In the genomic region with DNA sequence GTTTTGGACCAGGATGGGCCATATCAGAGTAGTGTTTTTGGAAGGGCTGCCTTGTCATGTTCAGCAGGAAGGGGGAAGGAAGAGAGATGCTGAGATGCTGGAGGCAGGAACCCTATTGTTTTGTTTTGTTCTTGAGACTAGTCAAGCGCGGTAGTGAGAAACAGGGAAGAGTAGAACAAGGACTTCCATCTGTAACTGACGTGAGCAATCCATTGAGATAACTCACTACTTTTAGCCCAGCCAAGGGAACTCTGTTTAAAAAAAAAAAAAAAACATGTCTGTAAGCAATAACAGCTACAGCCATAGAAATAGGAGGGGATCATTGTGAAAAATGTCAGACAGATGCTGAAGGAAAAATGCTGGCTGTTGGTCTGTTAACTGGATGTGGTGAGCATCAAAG, we compare ENCODE assay signal across 13 cellular contexts. TPM values are rescaled to one million over a fixed set of nuclear protein-coding genes. Genes with fewer than 3 reads are reported as not detected.
DNase-seq lines count a peak whose midpoint lies in the region; ATAC-seq and TF ChIP-seq lines count a peak whose summit lies in the region.
"Had no signal": no experiment of that assay in that cellular context is flagged by ENCODE, and none has a peak within 500 bp of the region (broad histone marks: within the 10 kb centered on the region; RNA-seq: fewer than 3 reads in every experiment).

No MANE protein-coding gene starts in this region.

- H3K4me3 ChIP-seq in MM.1S (ENCODE audit: low read length): no peak overlapping the region
- H3K4me3 ChIP-seq in dorsolateral prefrontal cortex: peak overlapping the region in 1 of 59 donors; percentile 8
- no peak overlapping the region for H3K4me3 ChIP-seq in mesenchymal stem cell (ENCODE audit: insufficient read depth in 1 of 2, low read depth in 1 of 2, low read length in 2 of 2)
- no peak overlapping the region for H3K4me3 ChIP-seq in thoracic aorta
- no peak overlapping the region for H3K4me3 ChIP-seq in mucosa of descending colon
- H3K4me3 ChIP-seq: SJSA1 had no signal

- peak overlapping the region; percentile 89; the same call in 1 of the 2 replicates for H3K27ac ChIP-seq in MM.1S (ENCODE audit: low read length)
- peak overlapping the region in 58 of 59 donors; percentile 74 to 100 (median 97) for H3K27ac ChIP-seq in dorsolateral prefrontal cortex
- H3K27ac ChIP-seq in mesenchymal stem cell (ENCODE audit: low read length, poor library complexity, severe bottlenecking): no peak overlapping the region
- peak overlapping the region; percentile 4 to 64 for H3K27ac ChIP-seq in thoracic aorta
- H3K27ac ChIP-seq: SJSA1 had no signal

- H4K8ac ChIP-seq in mesenchymal stem cell (ENCODE audit: low read length): no peak overlapping the region

- DNase-seq in MM.1S (no peak), dorsolateral prefrontal cortex (no peak), mesenchymal stem cell (no peak), thoracic aorta (ENCODE audit: low spot score) (no peak), mucosa of descending colon (no peak)
- DNase-seq in activated effector memory CD4-positive, alpha-beta T cell treated with Interleukin-2 at 50 U/mL for 16 hours: no peak
- DNase-seq: left colon; NCI-H1436; NCI-H748 treated with DMSO at 0.1 percent for 48 hours; stimulated activated naive CD8-positive, alpha-beta T cell treated with anti-CD3 and anti-CD28 coated beads, Interleukin-15, amount 100 ng/mL, for 72 hours had no signal

- no peak overlapping the region for H2BK15ac ChIP-seq in mesenchymal stem cell (ENCODE audit: low read depth, poor library complexity, severe bottlenecking)

- ATAC-seq in thoracic aorta (ENCODE audit: insufficient number of reproducible peaks, low FRiP score, low read depth): no peak
- ATAC-seq in HG02610 (IDR thresholded peaks at IDR 0.05; ENCODE audit: unreplicated experiment): no peak
- no peak for ATAC-seq in mucosa of descending colon
- ATAC-seq in HG02798 (IDR thresholded peaks at IDR 0.05; ENCODE audit: poor library complexity, unreplicated experiment): no peak
- ATAC-seq: stimulated activated naive CD8-positive, alpha-beta T cell treated with anti-CD3 and anti-CD28 coated beads, Interleukin-15, amount 100 ng/mL, for 72 hours had no signal

- H3K36me3 ChIP-seq in MM.1S (replicated peaks; ENCODE audit: insufficient read depth, low read length): peaks cover 8% of the 10 kb centered on the region; the same call in 1 of the 2 replicates
- H3K36me3 ChIP-seq in mesenchymal stem cell (ENCODE audit: control insufficient read depth in 1 of 2, insufficient read depth in 2 of 2, low read depth in 1 of 2, low read length in 2 of 2): peaks cover 20 to 69% of the 10 kb centered on the region in 2 experiments
- peaks cover 32% of the 10 kb centered on the region for H3K36me3 ChIP-seq in thoracic aorta
- no peaks in the 10 kb centered on the region for H3K36me3 ChIP-seq in mucosa of descending colon (ENCODE audit: low read depth)

- no peaks in the 10 kb centered on the region for H3K9me3 ChIP-seq in MM.1S (replicated peaks; ENCODE audit: insufficient read depth, low read length)
- H3K9me3 ChIP-seq in mesenchymal stem cell (ENCODE audit: control insufficient read depth, low read length): no peaks in the 10 kb centered on the region
- H3K9me3 ChIP-seq in thoracic aorta: no peaks in the 10 kb centered on the region
- no peaks in the 10 kb centered on the region for H3K9me3 ChIP-seq in mucosa of descending colon
- H3K9me3 ChIP-seq: SJSA1 had no signal

- 70% methylated on average over 2 of the region's 3 CpGs for WGBS in mesenchymal stem cell

- no peak overlapping the region for H3K23ac ChIP-seq in mesenchymal stem cell (ENCODE audit: low read length in 2 of 2)

- 0 out of 2 replicates have a peak overlapping the region, but pooled peaks have one; percentile 22 for H3K4me2 ChIP-seq in MM.1S (ENCODE audit: low read depth, low read length)
- H3K4me2 ChIP-seq in mesenchymal stem cell (ENCODE audit: low read length, poor library complexity, severe bottlenecking): no peak overlapping the region

- H2BK120ac ChIP-seq in mesenchymal stem cell (ENCODE audit: low read depth, low read length): no peak overlapping the region

- H3F3A ChIP-seq in MM.1S (ENCODE audit: insufficient read depth, low read length): peaks cover 23% of the 10 kb centered on the region

- peaks cover 52% of the 10 kb centered on the region for H3K79me2 ChIP-seq in MM.1S (ENCODE audit: low read length)

- H2BK5ac ChIP-seq in mesenchymal stem cell (ENCODE audit: low read depth, low read length, poor library complexity, severe bottlenecking): no peak overlapping the region

- H2AFZ ChIP-seq in MM.1S (ENCODE audit: low read length) (no peak overlapping the region), mesenchymal stem cell (ENCODE audit: low read depth, low read length) (no peak overlapping the region)

- no peak overlapping the region for H3K9ac ChIP-seq in MM.1S (ENCODE audit: low read length)
- H3K9ac ChIP-seq in mesenchymal stem cell (ENCODE audit: low read length): peak overlapping the region; percentile 10

- H2BK12ac ChIP-seq in mesenchymal stem cell (ENCODE audit: low read length in 2 of 2): peak overlapping the region in 1 of 2 experiments; percentile 61

- intact Hi-C loops in dorsolateral prefrontal cortex (cut with DNase I): loop anchor here in 1 of 2 donors (5.0 kb wide), 1 partner anchor 43 kb away; no protein-coding TSS in a partner anchor
- intact Hi-C loops in mucosa of descending colon (cut with DNase I, micrococcal nuclease): loop anchor here in 1 of 2 donors (5.0 kb wide), 1 partner anchor 37 kb away; no protein-coding TSS in a partner anchor

- H3K14ac ChIP-seq in mesenchymal stem cell (ENCODE audit: low read length in 2 of 2): no peak overlapping the region

- no peaks in the 10 kb centered on the region for H4K20me1 ChIP-seq in MM.1S (ENCODE audit: insufficient read depth, low read length)

- H3K4me1 ChIP-seq in MM.1S (ENCODE audit: low read length) (peaks cover 28% of the 10 kb centered on the region), mesenchymal stem cell (ENCODE audit: control insufficient read depth, insufficient read depth, low read depth, low read length) (peaks cover 14% of the 10 kb centered on the region), thoracic aorta (ENCODE audit: control insufficient read depth in 1 of 2, low read depth in 2 of 2) (peaks cover 42 to 55% of the 10 kb centered on the region in 2 donors), mucosa of descending colon (ENCODE audit: low read depth) (peaks cover 64% of the 10 kb centered on the region)

- H3K79me1 ChIP-seq in mesenchymal stem cell (replicated peaks; ENCODE audit: low read length, poor library complexity, severe bottlenecking): no peaks in the 10 kb centered on the region

- H3K9me2 ChIP-seq in MM.1S (replicated peaks; ENCODE audit: insufficient read depth, low read length): no peaks in the 10 kb centered on the region

- H4K91ac ChIP-seq in mesenchymal stem cell (ENCODE audit: low read length): no peak overlapping the region

- no peak for TF ChIP-seq CTCF in MM.1S (IDR thresholded peaks at IDR 0.05; ENCODE audit: low read length)
- no peak for TF ChIP-seq CTCF in dorsolateral prefrontal cortex (IDR thresholded peaks at IDR 0.05 in 54 of 56, conservative IDR thresholded peaks at IDR 0.05 in 2 of 56; ENCODE audit: low read depth in 1 of 56, partially characterized antibody in 56 of 56)
- TF ChIP-seq CTCF in thoracic aorta (IDR thresholded peaks at IDR 0.05): no peak
- no peak for TF ChIP-seq CTCF in mucosa of descending colon (IDR thresholded peaks at IDR 0.05)

- no peak overlapping the region for H3K18ac ChIP-seq in mesenchymal stem cell (ENCODE audit: low read depth in 1 of 2, low read length in 2 of 2)

- H3K27me3 ChIP-seq in MM.1S (replicated peaks; ENCODE audit: insufficient read depth, low read length): no peaks in the 10 kb centered on the region
- H3K27me3 ChIP-seq in dorsolateral prefrontal cortex: no peaks in the 10 kb centered on the region
- H3K27me3 ChIP-seq in mesenchymal stem cell (ENCODE audit: control insufficient read depth in 1 of 2, insufficient read depth in 1 of 2, low read length in 2 of 2): no peaks in the 10 kb centered on the region
- no peaks in the 10 kb centered on the region for H3K27me3 ChIP-seq in thoracic aorta (replicated peaks; ENCODE audit: insufficient read depth)
- H3K27me3 ChIP-seq: SJSA1 had no signal

- H2AK5ac ChIP-seq in mesenchymal stem cell (ENCODE audit: low read length, severe bottlenecking): no peak overlapping the region

- H3K4ac ChIP-seq in mesenchymal stem cell (ENCODE audit: low read depth in 1 of 2, low read length in 2 of 2): no peak overlapping the region

RNA-seq across cellular contexts. Expression of a gene that starts 34.0 kb away (rescaled TPM):
- total RNA-seq in dorsolateral prefrontal cortex: 100 to 1,000 TPM in 60 of 120 experiments, 10 to 100 TPM in 60; 29.3 to 364 (median 99.0) TPM
- polyA plus RNA-seq in mesenchymal stem cell (2013, experiment 1 of 2): 253 TPM
- 270 TPM for polyA plus RNA-seq in mesenchymal stem cell (2013, experiment 2 of 2)
- total RNA-seq in thoracic aorta: 100 to 1,000 TPM; 249 to 300 TPM
- 100 to 1,000 TPM; 452 to 723 (median 672) TPM for total RNA-seq in mucosa of descending colon
